Comparison of ENCODE assay signal across 1 cellular context in the genomic region with DNA sequence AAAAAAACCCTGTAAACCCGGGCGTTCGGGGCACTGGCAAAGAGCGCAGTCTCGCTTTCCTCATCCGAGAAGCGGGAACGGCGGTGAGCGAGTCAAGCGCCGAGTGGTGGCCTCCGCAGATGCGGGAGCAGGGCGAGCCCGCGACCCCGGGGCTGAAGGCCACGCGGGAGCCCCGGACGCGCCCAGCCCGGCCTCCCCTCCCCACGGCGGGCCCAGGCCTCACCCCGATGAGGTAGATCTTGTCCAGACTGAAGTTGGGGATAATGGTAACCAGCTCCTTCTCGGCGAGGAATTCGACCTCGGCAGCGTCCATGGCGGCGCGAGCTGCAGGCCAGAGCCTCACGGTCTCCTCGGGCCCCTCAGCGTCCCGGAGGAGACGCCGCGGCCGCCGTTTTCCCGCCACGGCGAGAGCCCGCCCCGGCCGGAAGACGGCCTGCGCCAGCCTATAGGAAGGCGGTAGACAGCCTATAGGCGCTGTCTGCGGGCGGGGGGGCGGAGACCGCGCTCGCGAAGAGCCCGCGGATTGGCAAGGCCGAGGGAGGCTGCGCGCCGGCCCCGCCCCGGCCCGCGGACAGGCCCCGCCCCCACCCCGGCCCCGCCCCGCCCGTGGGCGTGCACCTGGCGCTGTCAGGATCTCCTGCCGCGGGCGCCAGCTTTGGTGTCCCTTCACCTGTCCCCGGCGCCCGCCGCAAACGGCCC.
TF ChIP-seq lines count a peak whose summit lies in the region.

A gene (minus strand): TSS at position 369 of the 699 bp plus-strand sequence. CDS start 56 bp downstream, at position 313.

TF ChIP-seq in HepG2, 621 proteins besides CTCF, POLR2A, EP300 and RAD21 (continued from another document and continues in another):
- TF ChIP-seq, protein P1, sequence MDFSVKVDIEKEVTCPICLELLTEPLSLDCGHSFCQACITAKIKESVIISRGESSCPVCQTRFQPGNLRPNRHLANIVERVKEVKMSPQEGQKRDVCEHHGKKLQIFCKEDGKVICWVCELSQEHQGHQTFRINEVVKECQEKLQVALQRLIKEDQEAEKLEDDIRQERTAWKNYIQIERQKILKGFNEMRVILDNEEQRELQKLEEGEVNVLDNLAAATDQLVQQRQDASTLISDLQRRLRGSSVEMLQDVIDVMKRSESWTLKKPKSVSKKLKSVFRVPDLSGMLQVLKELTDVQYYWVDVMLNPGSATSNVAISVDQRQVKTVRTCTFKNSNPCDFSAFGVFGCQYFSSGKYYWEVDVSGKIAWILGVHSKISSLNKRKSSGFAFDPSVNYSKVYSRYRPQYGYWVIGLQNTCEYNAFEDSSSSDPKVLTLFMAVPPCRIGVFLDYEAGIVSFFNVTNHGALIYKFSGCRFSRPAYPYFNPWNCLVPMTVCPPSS (IDR thresholded peaks at IDR 0.05), result no peak
- TF ChIP-seq ZNF251 (CRISPR knock-in tag; IDR thresholded peaks at IDR 0.05), result no peak
- TF ChIP-seq, protein P2, sequence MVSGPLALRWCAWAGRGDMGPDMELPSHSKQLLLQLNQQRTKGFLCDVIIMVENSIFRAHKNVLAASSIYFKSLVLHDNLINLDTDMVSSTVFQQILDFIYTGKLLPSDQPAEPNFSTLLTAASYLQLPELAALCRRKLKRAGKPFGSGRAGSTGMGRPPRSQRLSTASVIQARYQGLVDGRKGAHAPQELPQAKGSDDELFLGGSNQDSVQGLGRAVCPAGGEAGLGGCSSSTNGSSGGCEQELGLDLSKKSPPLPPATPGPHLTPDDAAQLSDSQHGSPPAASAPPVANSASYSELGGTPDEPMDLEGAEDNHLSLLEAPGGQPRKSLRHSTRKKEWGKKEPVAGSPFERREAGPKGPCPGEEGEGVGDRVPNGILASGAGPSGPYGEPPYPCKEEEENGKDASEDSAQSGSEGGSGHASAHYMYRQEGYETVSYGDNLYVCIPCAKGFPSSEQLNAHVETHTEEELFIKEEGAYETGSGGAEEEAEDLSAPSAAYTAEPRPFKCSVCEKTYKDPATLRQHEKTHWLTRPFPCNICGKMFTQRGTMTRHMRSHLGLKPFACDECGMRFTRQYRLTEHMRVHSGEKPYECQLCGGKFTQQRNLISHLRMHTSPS (CRISPR knock-in tag; IDR thresholded peaks at IDR 0.05; ENCODE audit: low read depth), result no peak
- TF ChIP-seq, protein P3, sequence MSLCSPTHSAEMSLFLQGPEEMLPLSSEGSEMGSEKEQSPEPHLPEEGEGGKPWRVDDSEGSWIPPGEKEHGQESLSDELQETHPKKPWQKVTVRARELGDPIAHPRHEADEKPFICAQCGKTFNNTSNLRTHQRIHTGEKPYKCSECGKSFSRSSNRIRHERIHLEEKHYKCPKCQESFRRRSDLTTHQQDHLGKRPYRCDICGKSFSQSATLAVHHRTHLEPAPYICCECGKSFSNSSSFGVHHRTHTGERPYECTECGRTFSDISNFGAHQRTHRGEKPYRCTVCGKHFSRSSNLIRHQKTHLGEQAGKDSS (CRISPR knock-in tag; IDR thresholded peaks at IDR 0.05; ENCODE audit: borderline replicate concordance, low read depth), result no peak
- no peak for TF ChIP-seq ATRX (CRISPR knock-in tag; IDR thresholded peaks at IDR 0.05; ENCODE audit: borderline replicate concordance)
- TF ChIP-seq DMAP1 (CRISPR knock-in tag; IDR thresholded peaks at IDR 0.05), result peak; percentile 79; the same call in 1 of the 2 replicates
- TF ChIP-seq, protein P4, sequence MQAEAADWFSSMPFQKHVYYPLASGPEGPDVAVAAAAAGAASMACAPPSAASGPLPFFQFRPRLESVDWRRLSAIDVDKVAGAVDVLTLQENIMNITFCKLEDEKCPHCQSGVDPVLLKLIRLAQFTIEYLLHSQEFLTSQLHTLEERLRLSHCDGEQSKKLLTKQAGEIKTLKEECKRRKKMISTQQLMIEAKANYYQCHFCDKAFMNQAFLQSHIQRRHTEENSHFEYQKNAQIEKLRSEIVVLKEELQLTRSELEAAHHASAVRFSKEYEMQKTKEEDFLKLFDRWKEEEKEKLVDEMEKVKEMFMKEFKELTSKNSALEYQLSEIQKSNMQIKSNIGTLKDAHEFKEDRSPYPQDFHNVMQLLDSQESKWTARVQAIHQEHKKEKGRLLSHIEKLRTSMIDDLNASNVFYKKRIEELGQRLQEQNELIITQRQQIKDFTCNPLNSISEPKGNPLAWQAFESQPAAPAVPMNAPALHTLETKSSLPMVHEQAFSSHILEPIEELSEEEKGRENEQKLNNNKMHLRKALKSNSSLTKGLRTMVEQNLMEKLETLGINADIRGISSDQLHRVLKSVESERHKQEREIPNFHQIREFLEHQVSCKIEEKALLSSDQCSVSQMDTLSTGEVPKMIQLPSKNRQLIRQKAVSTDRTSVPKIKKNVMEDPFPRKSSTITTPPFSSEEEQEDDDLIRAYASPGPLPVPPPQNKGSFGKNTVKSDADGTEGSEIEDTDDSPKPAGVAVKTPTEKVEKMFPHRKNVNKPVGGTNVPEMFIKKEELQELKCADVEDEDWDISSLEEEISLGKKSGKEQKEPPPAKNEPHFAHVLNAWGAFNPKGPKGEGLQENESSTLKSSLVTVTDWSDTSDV (CRISPR knock-in tag; IDR thresholded peaks at IDR 0.05), result no peak
- no peak for TF ChIP-seq ZNF496 (CRISPR knock-in tag; IDR thresholded peaks at IDR 0.05; ENCODE audit: insufficient replicate concordance)
- no peak for TF ChIP-seq NFE2 (CRISPR knock-in tag; IDR thresholded peaks at IDR 0.05)
- peak; percentile 65 for TF ChIP-seq GFI1 (CRISPR knock-in tag; IDR thresholded peaks at IDR 0.05; ENCODE audit: borderline replicate concordance)
- no peak for TF ChIP-seq NFRKB (IDR thresholded peaks at IDR 0.05)
- no peak for TF ChIP-seq SP140L (CRISPR knock-in tag; IDR thresholded peaks at IDR 0.05; ENCODE audit: borderline replicate concordance)
- TF ChIP-seq, protein P5, sequence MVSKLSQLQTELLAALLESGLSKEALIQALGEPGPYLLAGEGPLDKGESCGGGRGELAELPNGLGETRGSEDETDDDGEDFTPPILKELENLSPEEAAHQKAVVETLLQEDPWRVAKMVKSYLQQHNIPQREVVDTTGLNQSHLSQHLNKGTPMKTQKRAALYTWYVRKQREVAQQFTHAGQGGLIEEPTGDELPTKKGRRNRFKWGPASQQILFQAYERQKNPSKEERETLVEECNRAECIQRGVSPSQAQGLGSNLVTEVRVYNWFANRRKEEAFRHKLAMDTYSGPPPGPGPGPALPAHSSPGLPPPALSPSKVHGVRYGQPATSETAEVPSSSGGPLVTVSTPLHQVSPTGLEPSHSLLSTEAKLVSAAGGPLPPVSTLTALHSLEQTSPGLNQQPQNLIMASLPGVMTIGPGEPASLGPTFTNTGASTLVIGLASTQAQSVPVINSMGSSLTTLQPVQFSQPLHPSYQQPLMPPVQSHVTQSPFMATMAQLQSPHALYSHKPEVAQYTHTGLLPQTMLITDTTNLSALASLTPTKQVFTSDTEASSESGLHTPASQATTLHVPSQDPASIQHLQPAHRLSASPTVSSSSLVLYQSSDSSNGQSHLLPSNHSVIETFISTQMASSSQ (IDR thresholded peaks at IDR 0.05; ENCODE audit: low read depth), result no peak
- TF ChIP-seq, protein P5 (CRISPR knock-in tag; IDR thresholded peaks at IDR 0.05; ENCODE audit: borderline replicate concordance), result no peak
- no peak for TF ChIP-seq ZNF530 (CRISPR knock-in tag; IDR thresholded peaks at IDR 0.05; ENCODE audit: low read depth)
- TF ChIP-seq, protein P6, sequence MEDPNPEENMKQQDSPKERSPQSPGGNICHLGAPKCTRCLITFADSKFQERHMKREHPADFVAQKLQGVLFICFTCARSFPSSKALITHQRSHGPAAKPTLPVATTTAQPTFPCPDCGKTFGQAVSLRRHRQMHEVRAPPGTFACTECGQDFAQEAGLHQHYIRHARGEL (CRISPR knock-in tag; IDR thresholded peaks at IDR 0.05), result no peak
- TF ChIP-seq, protein P7, sequence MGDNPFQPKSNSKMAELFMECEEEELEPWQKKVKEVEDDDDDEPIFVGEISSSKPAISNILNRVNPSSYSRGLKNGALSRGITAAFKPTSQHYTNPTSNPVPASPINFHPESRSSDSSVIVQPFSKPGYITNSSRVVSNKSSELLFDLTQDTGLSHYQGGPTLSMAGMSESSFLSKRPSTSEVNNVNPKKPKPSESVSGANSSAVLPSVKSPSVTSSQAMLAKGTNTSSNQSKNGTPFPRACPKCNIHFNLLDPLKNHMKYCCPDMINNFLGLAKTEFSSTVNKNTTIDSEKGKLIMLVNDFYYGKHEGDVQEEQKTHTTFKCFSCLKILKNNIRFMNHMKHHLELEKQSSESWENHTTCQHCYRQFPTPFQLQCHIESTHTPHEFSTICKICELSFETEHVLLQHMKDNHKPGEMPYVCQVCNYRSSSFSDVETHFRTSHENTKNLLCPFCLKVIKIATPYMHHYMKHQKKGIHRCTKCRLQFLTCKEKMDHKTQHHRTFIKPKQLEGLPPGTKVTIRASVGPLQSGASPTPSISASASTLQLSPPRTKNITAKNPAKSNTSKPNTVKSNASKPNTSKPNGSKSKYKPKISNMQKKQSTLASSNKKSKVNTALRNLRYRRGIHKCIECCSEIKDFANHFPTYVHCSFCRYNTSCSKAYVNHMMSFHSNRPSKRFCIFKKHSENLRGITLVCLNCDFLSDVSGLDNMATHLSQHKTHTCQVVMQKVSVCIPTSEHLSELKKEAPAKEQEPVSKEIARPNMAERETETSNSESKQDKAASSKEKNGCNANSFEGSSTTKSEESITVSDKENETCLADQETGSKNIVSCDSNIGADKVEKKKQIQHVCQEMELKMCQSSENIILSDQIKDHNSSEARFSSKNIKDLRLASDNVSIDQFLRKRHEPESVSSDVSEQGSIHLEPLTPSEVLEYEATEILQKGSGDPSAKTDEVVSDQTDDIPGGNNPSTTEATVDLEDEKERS (CRISPR knock-in tag; IDR thresholded peaks at IDR 0.05), result peak; percentile 59; the same call in 1 of the 2 replicates
- TF ChIP-seq ZNF160 (CRISPR knock-in tag; IDR thresholded peaks at IDR 0.05), result peak; percentile 31; the same call in 1 of the 2 replicates
- peak; percentile 58; the same call in 1 of the 2 replicates for TF ChIP-seq ZBTB38 (CRISPR knock-in tag; IDR thresholded peaks at IDR 0.05)
- TF ChIP-seq POLR2AphosphoS5 (IDR thresholded peaks at IDR 0.05; ENCODE audit: low read depth, low read length), result peak; percentile 52; the same call in 1 of the 2 replicates
- TF ChIP-seq, protein P8, sequence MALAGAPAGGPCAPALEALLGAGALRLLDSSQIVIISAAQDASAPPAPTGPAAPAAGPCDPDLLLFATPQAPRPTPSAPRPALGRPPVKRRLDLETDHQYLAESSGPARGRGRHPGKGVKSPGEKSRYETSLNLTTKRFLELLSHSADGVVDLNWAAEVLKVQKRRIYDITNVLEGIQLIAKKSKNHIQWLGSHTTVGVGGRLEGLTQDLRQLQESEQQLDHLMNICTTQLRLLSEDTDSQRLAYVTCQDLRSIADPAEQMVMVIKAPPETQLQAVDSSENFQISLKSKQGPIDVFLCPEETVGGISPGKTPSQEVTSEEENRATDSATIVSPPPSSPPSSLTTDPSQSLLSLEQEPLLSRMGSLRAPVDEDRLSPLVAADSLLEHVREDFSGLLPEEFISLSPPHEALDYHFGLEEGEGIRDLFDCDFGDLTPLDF (CRISPR knock-in tag; IDR thresholded peaks at IDR 0.05), result peak; percentile 99
- TF ChIP-seq, protein P9, sequence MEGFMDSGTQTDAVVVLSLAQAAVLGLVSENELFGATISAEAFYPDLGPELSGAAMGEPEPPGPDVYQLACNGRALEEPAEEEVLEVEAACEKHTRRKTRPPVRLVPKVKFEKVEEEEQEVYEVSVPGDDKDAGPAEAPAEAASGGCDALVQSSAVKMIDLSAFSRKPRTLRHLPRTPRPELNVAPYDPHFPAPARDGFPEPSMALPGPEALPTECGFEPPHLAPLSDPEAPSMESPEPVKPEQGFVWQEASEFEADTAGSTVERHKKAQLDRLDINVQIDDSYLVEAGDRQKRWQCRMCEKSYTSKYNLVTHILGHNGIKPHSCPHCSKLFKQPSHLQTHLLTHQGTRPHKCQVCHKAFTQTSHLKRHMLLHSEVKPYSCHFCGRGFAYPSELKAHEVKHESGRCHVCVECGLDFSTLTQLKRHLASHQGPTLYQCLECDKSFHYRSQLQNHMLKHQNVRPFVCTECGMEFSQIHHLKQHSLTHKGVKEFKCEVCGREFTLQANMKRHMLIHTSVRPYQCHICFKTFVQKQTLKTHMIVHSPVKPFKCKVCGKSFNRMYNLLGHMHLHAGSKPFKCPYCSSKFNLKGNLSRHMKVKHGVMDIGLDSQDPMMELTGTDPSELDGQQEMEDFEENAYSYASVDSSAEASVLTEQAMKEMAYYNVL (CRISPR knock-in tag; IDR thresholded peaks at IDR 0.05; ENCODE audit: borderline replicate concordance), result no peak
- TF ChIP-seq, protein P10, sequence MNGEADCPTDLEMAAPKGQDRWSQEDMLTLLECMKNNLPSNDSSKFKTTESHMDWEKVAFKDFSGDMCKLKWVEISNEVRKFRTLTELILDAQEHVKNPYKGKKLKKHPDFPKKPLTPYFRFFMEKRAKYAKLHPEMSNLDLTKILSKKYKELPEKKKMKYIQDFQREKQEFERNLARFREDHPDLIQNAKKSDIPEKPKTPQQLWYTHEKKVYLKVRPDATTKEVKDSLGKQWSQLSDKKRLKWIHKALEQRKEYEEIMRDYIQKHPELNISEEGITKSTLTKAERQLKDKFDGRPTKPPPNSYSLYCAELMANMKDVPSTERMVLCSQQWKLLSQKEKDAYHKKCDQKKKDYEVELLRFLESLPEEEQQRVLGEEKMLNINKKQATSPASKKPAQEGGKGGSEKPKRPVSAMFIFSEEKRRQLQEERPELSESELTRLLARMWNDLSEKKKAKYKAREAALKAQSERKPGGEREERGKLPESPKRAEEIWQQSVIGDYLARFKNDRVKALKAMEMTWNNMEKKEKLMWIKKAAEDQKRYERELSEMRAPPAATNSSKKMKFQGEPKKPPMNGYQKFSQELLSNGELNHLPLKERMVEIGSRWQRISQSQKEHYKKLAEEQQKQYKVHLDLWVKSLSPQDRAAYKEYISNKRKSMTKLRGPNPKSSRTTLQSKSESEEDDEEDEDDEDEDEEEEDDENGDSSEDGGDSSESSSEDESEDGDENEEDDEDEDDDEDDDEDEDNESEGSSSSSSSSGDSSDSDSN (CRISPR knock-in tag; IDR thresholded peaks at IDR 0.05), result peak; percentile 62
- peak; percentile 78; the same call in 1 of the 2 replicates for TF ChIP-seq ZNF709 (CRISPR knock-in tag; IDR thresholded peaks at IDR 0.05)
- TF ChIP-seq MED1 (CRISPR knock-in tag; IDR thresholded peaks at IDR 0.05), result peak; percentile 65
- TF ChIP-seq, protein P11, sequence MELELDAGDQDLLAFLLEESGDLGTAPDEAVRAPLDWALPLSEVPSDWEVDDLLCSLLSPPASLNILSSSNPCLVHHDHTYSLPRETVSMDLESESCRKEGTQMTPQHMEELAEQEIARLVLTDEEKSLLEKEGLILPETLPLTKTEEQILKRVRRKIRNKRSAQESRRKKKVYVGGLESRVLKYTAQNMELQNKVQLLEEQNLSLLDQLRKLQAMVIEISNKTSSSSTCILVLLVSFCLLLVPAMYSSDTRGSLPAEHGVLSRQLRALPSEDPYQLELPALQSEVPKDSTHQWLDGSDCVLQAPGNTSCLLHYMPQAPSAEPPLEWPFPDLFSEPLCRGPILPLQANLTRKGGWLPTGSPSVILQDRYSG (CRISPR knock-in tag; IDR thresholded peaks at IDR 0.05), result peak; percentile 91; the same call in 1 of the 2 replicates
- TF ChIP-seq, protein P12, sequence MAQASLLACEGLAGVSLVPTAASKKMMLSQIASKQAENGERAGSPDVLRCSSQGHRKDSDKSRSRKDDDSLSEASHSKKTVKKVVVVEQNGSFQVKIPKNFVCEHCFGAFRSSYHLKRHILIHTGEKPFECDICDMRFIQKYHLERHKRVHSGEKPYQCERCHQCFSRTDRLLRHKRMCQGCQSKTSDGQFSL (CRISPR knock-in tag; IDR thresholded peaks at IDR 0.05), result peak; percentile 63; the same call in 1 of the 2 replicates
